ENCODE assay signal across 18 cellular contexts in the genomic region with DNA sequence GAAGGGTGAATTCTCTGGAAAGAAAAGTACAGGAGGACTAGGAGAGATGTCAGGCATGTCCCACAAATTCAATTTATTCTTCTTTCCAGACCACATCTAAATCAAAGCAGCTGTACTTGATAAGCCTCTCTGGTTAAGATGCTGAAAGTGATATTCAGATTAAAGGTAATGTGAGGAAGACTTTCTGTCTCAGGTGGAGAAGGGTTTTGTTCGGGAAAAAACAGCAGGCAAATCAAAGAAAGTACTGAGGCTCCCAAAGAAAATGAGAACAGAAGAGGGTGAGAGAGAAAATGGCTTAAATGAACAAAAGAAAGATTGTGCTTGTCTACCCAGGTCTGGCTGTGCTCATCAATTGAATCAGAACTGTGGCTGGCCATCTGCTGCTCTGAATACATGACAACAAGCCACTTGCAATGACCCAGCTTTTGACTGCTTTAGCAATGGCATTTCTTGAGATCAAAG.
"Had no signal": no experiment of that assay in that cellular context is flagged by ENCODE, and none has a peak within 500 bp of the region (broad histone marks: within the 10 kb centered on the region; RNA-seq: fewer than 3 reads in every experiment).

No MANE protein-coding gene starts in this region.

- H3K4me1 Mint-ChIP-seq: activated naive CD8-positive, alpha-beta T cell treated with anti-CD3 and anti-CD28 coated beads, Interleukin-2, amount 50 U/mL, for 24 hours; naive B cell had no signal

- H3K4me1 ChIP-seq: colonic mucosa, gastrocnemius medialis, lower lobe of right lung, prostate gland had no signal

- H3K27ac Mint-ChIP-seq: activated CD4-positive, alpha-beta T cell treated with anti-CD3 and anti-CD28 coated beads for 36 hours; activated CD8-positive, alpha-beta T cell treated with anti-CD3 and anti-CD28 coated beads, Interleukin-2, amount 10 ng/mL, durations not matched to agents 7 days and 5 days; activated naive CD8-positive, alpha-beta T cell treated with anti-CD3 and anti-CD28 coated beads, Interleukin-2, amount 50 U/mL, for 24 hours; activated T-helper 1 cell treated with anti-CD3 and anti-CD28 coated beads, Interleukin-12 subunit alpha, Interleukin-12 subunit beta, Interleukin-2, Interleukin-4 antibody, amounts not matched to agents 30 ng/mL and 10 ng/mL and 1 ng/mL, durations not matched to agents 14 hours and 24 hours and 36 hours; stimulated activated naive CD8-positive, alpha-beta T cell treated with anti-CD3 and anti-CD28 coated beads, Interleukin-15, Interleukin-2, amounts not matched to agents 100 ng/mL and 50 ng/mL, for 24 hours had no signal

- H3K9me3 ChIP-seq: colonic mucosa, lower lobe of right lung, prostate gland, thoracic aorta had no signal

- H3K27me3 ChIP-seq: cardiac muscle cell, colonic mucosa, gastrocnemius medialis had no signal

- H3K27ac ChIP-seq: cardiac muscle cell, colonic mucosa, gastrocnemius medialis, lower lobe of right lung, prostate gland, thoracic aorta, VCaP had no signal

- H3K36me3 ChIP-seq: cardiac muscle cell, colonic mucosa, gastrocnemius medialis, lower lobe of right lung, prostate gland, thoracic aorta had no signal

- H3K4me3 ChIP-seq: cardiac muscle cell, colonic mucosa, gastrocnemius medialis, lower lobe of right lung, prostate gland, thoracic aorta had no signal

- H3K4me3 Mint-ChIP-seq: activated CD4-positive, alpha-beta T cell treated with anti-CD3 and anti-CD28 coated beads for 36 hours; activated CD8-positive, alpha-beta T cell treated with anti-CD3 and anti-CD28 coated beads, Interleukin-2, amount 10 ng/mL, durations not matched to agents 7 days and 5 days; activated naive CD8-positive, alpha-beta T cell treated with anti-CD3 and anti-CD28 coated beads, Interleukin-2, amount 50 U/mL, for 24 hours; activated T-helper 1 cell treated with anti-CD3 and anti-CD28 coated beads, Interleukin-12 subunit alpha, Interleukin-12 subunit beta, Interleukin-2, Interleukin-4 antibody, amounts not matched to agents 30 ng/mL and 10 ng/mL and 1 ng/mL, durations not matched to agents 14 hours and 24 hours and 36 hours; naive B cell; stimulated activated naive CD8-positive, alpha-beta T cell treated with anti-CD3 and anti-CD28 coated beads, Interleukin-15, Interleukin-2, amounts not matched to agents 100 ng/mL and 50 ng/mL, for 24 hours had no signal

- DNase-seq: activated CD4-positive, alpha-beta T cell treated with anti-CD3 and anti-CD28 coated beads for 36 hours; activated CD8-positive, alpha-beta T cell treated with anti-CD3 and anti-CD28 coated beads, Interleukin-2, amount 10 ng/mL, durations not matched to agents 7 days and 5 days; activated naive CD4-positive, alpha-beta T cell treated with Interleukin-2 at 50 U/mL for 16 hours; activated naive CD8-positive, alpha-beta T cell treated with anti-CD3 and anti-CD28 coated beads, Interleukin-2, amount 50 U/mL, for 24 hours; colonic mucosa; effector CD8-positive, alpha-beta T cell; gastrocnemius medialis; lower lobe of right lung; naive B cell; stimulated activated CD4-positive, alpha-beta T cell treated with anti-CD3 and anti-CD28 coated beads, Interleukin-2, amount 100 ng/mL, for 24 hours; T1000 had no signal

- ATAC-seq: activated CD4-positive, alpha-beta T cell treated with anti-CD3 and anti-CD28 coated beads for 36 hours; activated CD8-positive, alpha-beta T cell treated with anti-CD3 and anti-CD28 coated beads, Interleukin-2, amount 10 ng/mL, durations not matched to agents 7 days and 5 days; activated naive CD8-positive, alpha-beta T cell treated with anti-CD3 and anti-CD28 coated beads, Interleukin-2, amount 50 U/mL, for 24 hours; gastrocnemius medialis; lower lobe of right lung; sciatic nerve had no signal
